In the genomic region with DNA sequence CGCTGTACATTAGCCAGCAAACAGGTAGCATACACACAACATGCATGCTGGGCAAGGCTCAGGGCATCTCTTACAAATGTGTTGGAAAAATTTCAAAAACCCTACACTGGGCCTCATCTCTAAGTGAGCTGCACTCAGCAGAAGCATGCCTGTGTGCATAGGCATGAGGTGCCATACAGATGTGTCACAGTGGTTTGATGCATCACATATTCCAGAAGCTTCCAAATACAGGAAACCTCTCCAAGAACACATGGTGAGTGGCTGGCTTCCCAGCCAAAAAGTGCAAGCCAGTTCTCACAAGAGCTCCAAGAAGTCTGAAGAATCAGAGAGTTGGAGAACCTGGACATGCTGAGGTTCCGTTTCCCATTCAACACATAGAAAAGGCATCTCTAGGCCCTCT, we compare ENCODE assay signal across 13 cellular contexts. TPM values are rescaled to one million over a fixed set of nuclear protein-coding genes. Genes with fewer than 3 reads are reported as not detected.
DNase-seq lines count a peak whose midpoint lies in the region; ATAC-seq, FAIRE-seq and TF ChIP-seq lines count a peak whose summit lies in the region.
"Had no signal": no experiment of that assay in that cellular context is flagged by ENCODE, and none has a peak within 500 bp of the region (broad histone marks: within the 10 kb centered on the region; RNA-seq: fewer than 3 reads in every experiment).

No MANE protein-coding gene starts in this region.

- TF ChIP-seq CTCF in heart left ventricle (IDR thresholded peaks at IDR 0.05), result no peak
- no peak for TF ChIP-seq CTCF in astrocyte (IDR thresholded peaks at IDR 0.05; ENCODE audit: insufficient read depth, low read depth, low read length)
- no peak for TF ChIP-seq CTCF in transverse colon (IDR thresholded peaks at IDR 0.05)
- TF ChIP-seq CTCF in omental fat pad (IDR thresholded peaks at IDR 0.05), result no peak

- H3K36me3 ChIP-seq in heart left ventricle (peaks cover 0 to 100% (median 97%) of the 10 kb centered on the region in 9 donors), astrocyte (ENCODE audit: insufficient read depth, low read length) (no peaks in the 10 kb centered on the region), transverse colon (peaks cover 0 to 37% (median 16%) of the 10 kb centered on the region in 4 donors)

- no peaks in the 10 kb centered on the region for H4K20me1 ChIP-seq in astrocyte (ENCODE audit: insufficient read depth, low read length)

- intact Hi-C loops in heart left ventricle (cut with DNase I) (loop anchor here in 1 of 10 donors (10.0 kb wide), 1 partner anchor 175 kb away; no protein-coding TSS in a partner anchor), Right ventricle myocardium superior (cut with DNase I) (no loop called here), transverse colon (cut with DNase I; ENCODE audit: low total_unique reads) (no loop called here), posterior vena cava (cut with DNase I) (no loop called here)

- peaks cover 33 to 100% (median 99%) of the 10 kb centered on the region in 12 donors for H3K4me1 ChIP-seq in heart left ventricle
- H3K4me1 ChIP-seq in astrocyte (ENCODE audit: insufficient read depth, low read length), result peaks cover 14% of the 10 kb centered on the region
- peaks cover 66 to 99% (median 90%) of the 10 kb centered on the region in 4 donors for H3K4me1 ChIP-seq in transverse colon

- no peak overlapping the region for H3K4me3 Mint-ChIP-seq in astrocyte (ENCODE audit: unreplicated experiment)

- DNase-seq in heart left ventricle (no peak), Right ventricle myocardium superior (no peak), astrocyte (ENCODE audit: low read depth) (peak; percentile 65), kidney tubule cell (ENCODE audit: low spot score) (peak; percentile 90), transverse colon (no peak), omental fat pad (ENCODE audit: low spot score) (no peak), posterior vena cava (ENCODE audit: low spot score) (no peak)
- DNase-seq: activated gamma-delta T cell; NCI-H82; stimulated activated CD4-positive, alpha-beta T cell treated with anti-CD3 and anti-CD28 coated beads, Interleukin-2, amount 100 ng/mL, for 48 hours; T-helper 9 cell had no signal

- H3K9me3 ChIP-seq in heart left ventricle (no peaks in the 10 kb centered on the region), astrocyte (ENCODE audit: insufficient read depth, low read depth, low read length) (no peaks in the 10 kb centered on the region), transverse colon (no peaks in the 10 kb centered on the region)

- H3K9me3 Mint-ChIP-seq in astrocyte (ENCODE audit: unreplicated experiment), result peaks cover 2% of the 10 kb centered on the region

- FAIRE-seq in astrocyte (lab: Jason Lieb, UNC), result no peak

- in situ Hi-C loops in transverse colon (cut with MboI; ENCODE audit: low pct_ligation_motif_present in 1 of 4, low pct_unique_long_range_greater_than_20kb in 1 of 4, low sequenced_read_pairs in 3 of 4), result no loop called here

- H3K4me2 ChIP-seq in astrocyte (ENCODE audit: low read length), result no peak overlapping the region

- H3K4me3 ChIP-seq in heart left ventricle (peak overlapping the region in 1 of 12 donors; percentile 12), astrocyte (ENCODE audit: insufficient read depth, low read depth, low read length) (no peak overlapping the region), transverse colon (no peak overlapping the region)

- TF ChIP-seq EP300 in transverse colon (IDR thresholded peaks at IDR 0.05; ENCODE audit: low read depth), result no peak

- no peak overlapping the region for H3K27ac Mint-ChIP-seq in astrocyte (ENCODE audit: unreplicated experiment)

- no peak overlapping the region for H3K9ac ChIP-seq in astrocyte (ENCODE audit: low read length)

- no peak for ATAC-seq in heart left ventricle
- ATAC-seq in Right ventricle myocardium superior (ENCODE audit: poor library complexity), result no peak
- no peak for ATAC-seq in omental fat pad (ENCODE audit: low FRiP score)
- ATAC-seq in HG03108 (IDR thresholded peaks at IDR 0.05; ENCODE audit: unreplicated experiment), result no peak
- ATAC-seq: foreskin keratinocyte had no signal

- TF ChIP-seq POLR2A in heart left ventricle (IDR thresholded peaks at IDR 0.05), result no peak
- TF ChIP-seq POLR2A in transverse colon (IDR thresholded peaks at IDR 0.05), result no peak

- H3K27ac ChIP-seq in heart left ventricle (peak overlapping the region in 11 of 12 donors; percentile 56 to 98 (median 81)), astrocyte (ENCODE audit: low read depth, low read length) (no peak overlapping the region), transverse colon (peak overlapping the region; percentile 76 to 86 (median 81))
- H3K27ac ChIP-seq: foreskin keratinocyte had no signal

- H3K4me1 Mint-ChIP-seq in astrocyte (ENCODE audit: low read depth, unreplicated experiment), result peaks cover 28% of the 10 kb centered on the region

- 71 to 97% (median 88%) methylated on average over 2 of the region's 2 CpGs for WGBS in heart left ventricle, 4 donors
- 93% methylated on average over 2 of the region's 2 CpGs; no CpG with 5 or more reads in 1 of the 2 donors for WGBS in transverse colon (ENCODE audit: low coverage in 1 of 2), 2 donors

- H3K27me3 ChIP-seq in heart left ventricle (no peaks in the 10 kb centered on the region), astrocyte (ENCODE audit: insufficient read depth, low read length) (no peaks in the 10 kb centered on the region), transverse colon (no peaks in the 10 kb centered on the region)
- H3K27me3 ChIP-seq: foreskin keratinocyte had no signal

- H3K36me3 Mint-ChIP-seq in astrocyte (ENCODE audit: low read depth, unreplicated experiment), result peaks cover 7% of the 10 kb centered on the region

- no peak overlapping the region for H2AFZ ChIP-seq in astrocyte (ENCODE audit: low read depth, low read length)

- H3K79me2 ChIP-seq in astrocyte (ENCODE audit: insufficient read depth, low read length), result no peaks in the 10 kb centered on the region

- H3K27me3 Mint-ChIP-seq in astrocyte (ENCODE audit: low read depth, unreplicated experiment), result peaks cover 2% of the 10 kb centered on the region

RNA-seq across cellular contexts. Expression of a gene that starts 58.3 kb away (rescaled TPM):
- total RNA-seq in heart left ventricle, result 100 to 1,000 TPM in 5 of 9 donors, 10 to 100 TPM in 4; 67.7 to 133 (median 101) TPM
- polyA plus RNA-seq in heart left ventricle, result 10 to 100 TPM; 40.6 to 68.0 TPM
- 86.0 TPM for total RNA-seq in Right ventricle myocardium superior
- 175 and 176 TPM in 2 replicates for total RNA-seq in astrocyte
- 100 to 1,000 TPM in 3 of 4 donors, 10 to 100 TPM in 1; 65.5 to 209 (median 180) TPM for total RNA-seq in transverse colon
- total RNA-seq in omental fat pad, result 100 to 1,000 TPM; 153 to 197 (median 174) TPM
- total RNA-seq in posterior vena cava, result 100 to 1,000 TPM; 129 to 165 TPM

Comparison
In these comparisons a context has a peak if more than half of its experiments do, and no peak if none do; other contexts are left out.
1. DNase-seq: peak in astrocyte (single experiment) and kidney tubule cell (single experiment); none in heart left ventricle (0 of 5), Right ventricle myocardium superior (single experiment), transverse colon (single experiment), omental fat pad (single experiment) and posterior vena cava (single experiment).